ENCODE assay signal across 16 cellular contexts in genomic region chr7:55087521-55087961, GRCh38.
DNase-seq lines count a peak whose midpoint lies in the region; ATAC-seq, FAIRE-seq and TF ChIP-seq lines count a peak whose summit lies in the region.
"Had no signal": no experiment of that assay in that cellular context is flagged by ENCODE, and none has a peak within 500 bp of the region (broad histone marks: within the 10 kb centered on the region; RNA-seq: fewer than 3 reads in every experiment).

No MANE protein-coding gene starts in this region.

- peaks cover 39 to 90% (median 61%) of the 10 kb centered on the region in 11 experiments for H3K27me3 ChIP-seq in BLaER1 treated with 17β-estradiol and CSF1 and Interleukin-3, amounts not matched to agents 10 nM and 100 nM
- no peaks in the 10 kb centered on the region for H3K27me3 ChIP-seq in esophagus muscularis mucosa
- no peaks in the 10 kb centered on the region for H3K27me3 ChIP-seq in CD4-positive, alpha-beta T cell (ENCODE audit: control insufficient read depth, insufficient read depth, low read length)
- H3K27me3 ChIP-seq: heart left ventricle, neutrophil, upper lobe of left lung had no signal

- H3K4me1 ChIP-seq in BLaER1 treated with 17β-estradiol and CSF1 and Interleukin-3, amounts not matched to agents 10 nM and 100 nM = peaks cover 34 to 41% (median 36%) of the 10 kb centered on the region in 10 experiments
- H3K4me1 ChIP-seq in esophagus muscularis mucosa = peaks cover 36 to 79% (median 74%) of the 10 kb centered on the region in 4 donors

- peak overlapping the region in 3 of 10 experiments; percentile 9 to 51 (median 31); a peak in 4 of 20 replicates for H3K4me3 ChIP-seq in BLaER1 treated with 17β-estradiol and CSF1 and Interleukin-3, amounts not matched to agents 10 nM and 100 nM
- no peak overlapping the region for H3K4me3 ChIP-seq in esophagus muscularis mucosa

- H4K20me1 ChIP-seq in BLaER1 treated with 17β-estradiol and CSF1 and Interleukin-3, amounts not matched to agents 10 nM and 100 nM = peaks cover 5 to 56% (median 19%) of the 10 kb centered on the region in 11 experiments; a peak in 17 of 22 replicates

- TF ChIP-seq EP300 in esophagus muscularis mucosa (IDR thresholded peaks at IDR 0.05) = no peak

- DNase-seq in RCC 7860 (ENCODE audit: low spot score) (peak; percentile 60), esophagus muscularis mucosa (ENCODE audit: extremely low spot score) (no peak), renal cortical epithelial cell (ENCODE audit: low read depth) (peak; percentile 80), KBM-7 (no peak), NCI-H446 treated with DMSO at 0.1 percent for 48 hours (lab: John Stamatoyannopoulos, UW) (no peak)
- DNase-seq in CD4-positive, alpha-beta T cell = no peak
- DNase-seq: activated T-cell treated with anti-CD3 and anti-CD28 coated beads, Interleukin-2, amount 50 U/mL, for 4 hours; anterior cingulate cortex; heart left ventricle; left colon; stimulated activated CD4-positive, alpha-beta T cell treated with anti-CD3 and anti-CD28 coated beads, Interleukin-12 subunit alpha, Interleukin-12 subunit beta, amount 100 ng/mL, for 4 hours; T-helper 17 cell; upper lobe of left lung had no signal

- no peaks in the 10 kb centered on the region for H3K36me3 Mint-ChIP-seq in CD4-positive, alpha-beta T cell (ENCODE audit: low read depth)

- no peak overlapping the region for H3K27ac Mint-ChIP-seq in CD4-positive, alpha-beta T cell

- intact Hi-C loops in esophagus muscularis mucosa (cut with DNase I) = loop anchor here (5.0 kb wide), 1 partner anchor 40 kb away; no protein-coding TSS in a partner anchor
- intact Hi-C loops in CD4-positive, alpha-beta T cell (cut with DNase I, micrococcal nuclease) = no loop called here

- peaks cover 10% of the 10 kb centered on the region for H3K4me1 Mint-ChIP-seq in CD4-positive, alpha-beta T cell (ENCODE audit: low read depth)

- CTCF ChIA-PET in CD4-positive, alpha-beta T cell (lab: Charles Lee) = no interaction called here

- ATAC-seq in CD4-positive, alpha-beta T cell (ENCODE audit: poor library complexity) = no peak
- no peak for ATAC-seq in HG02852 (IDR thresholded peaks at IDR 0.05; ENCODE audit: unreplicated experiment)
- ATAC-seq: activated T-cell treated with anti-CD3 and anti-CD28 coated beads, Interleukin-2, amount 50 U/mL, for 4 hours; left colon; T-helper 17 cell had no signal

- in situ Hi-C loops in KBM-7 (cut with MboI; ENCODE audit: low pct_unique_long_range_greater_than_20kb, low sequenced_read_pairs) = no loop called here

- peak overlapping the region in 4 of 11 experiments; percentile 41 to 66 (median 54); a peak in 7 of 22 replicates for H3K27ac ChIP-seq in BLaER1 treated with 17β-estradiol and CSF1 and Interleukin-3, amounts not matched to agents 10 nM and 100 nM
- peak overlapping the region; percentile 76 to 86 (median 81) for H3K27ac ChIP-seq in esophagus muscularis mucosa (replicated peaks in 1 of 4)
- H3K27ac ChIP-seq in CD4-positive, alpha-beta T cell (ENCODE audit: low read depth, low read length) = no peak overlapping the region
- H3K27ac ChIP-seq: neutrophil had no signal

- H3K36me3 ChIP-seq in BLaER1 treated with 17β-estradiol and CSF1 and Interleukin-3, amounts not matched to agents 10 nM and 100 nM = no peaks in the 10 kb centered on the region
- no peaks in the 10 kb centered on the region for H3K36me3 ChIP-seq in esophagus muscularis mucosa
- H3K36me3 ChIP-seq: heart left ventricle, neutrophil, upper lobe of left lung had no signal

- peak overlapping the region in 4 of 11 experiments; percentile 6 to 48 (median 27); a peak in 4 of 22 replicates for H3K9ac ChIP-seq in BLaER1 treated with 17β-estradiol and CSF1 and Interleukin-3, amounts not matched to agents 10 nM and 100 nM

- no peaks in the 10 kb centered on the region for H3K9me3 ChIP-seq in BLaER1 treated with 17β-estradiol and CSF1 and Interleukin-3, amounts not matched to agents 10 nM and 100 nM (replicated peaks in 1 of 11)
- H3K9me3 ChIP-seq in esophagus muscularis mucosa = no peaks in the 10 kb centered on the region
- H3K9me3 ChIP-seq in CD4-positive, alpha-beta T cell (ENCODE audit: control insufficient read depth, low read length) = no peaks in the 10 kb centered on the region
- H3K9me3 ChIP-seq: heart left ventricle, neutrophil, upper lobe of left lung had no signal

- WGBS in esophagus muscularis mucosa = 73% methylated on average over 5 of the region's 5 CpGs

- H3K4me2 ChIP-seq in BLaER1 treated with 17β-estradiol and CSF1 and Interleukin-3, amounts not matched to agents 10 nM and 100 nM = peak overlapping the region; percentile 74 to 91 (median 87)

- H3K27me3 Mint-ChIP-seq in CD4-positive, alpha-beta T cell = no peaks in the 10 kb centered on the region

- no peak for TF ChIP-seq POLR2A in esophagus muscularis mucosa (IDR thresholded peaks at IDR 0.05; ENCODE audit: low read depth)

- H3K4me3 Mint-ChIP-seq in CD4-positive, alpha-beta T cell = no peak overlapping the region
- H3K4me3 Mint-ChIP-seq: activated T-cell treated with anti-CD3 and anti-CD28 coated beads, Interleukin-2, amount 50 U/mL, for 4 hours; T-helper 17 cell had no signal

- no peaks in the 10 kb centered on the region for H3K9me3 Mint-ChIP-seq in CD4-positive, alpha-beta T cell
- H3K9me3 Mint-ChIP-seq: activated T-cell treated with anti-CD3 and anti-CD28 coated beads, Interleukin-2, amount 50 U/mL, for 4 hours had no signal

- FAIRE-seq in RCC 7860 (lab: Jason Lieb, UNC) = peak; percentile 83

- TF ChIP-seq CTCF in esophagus muscularis mucosa (IDR thresholded peaks at IDR 0.05) = no peak
- no peak for TF ChIP-seq CTCF in CD4-positive, alpha-beta T cell (IDR thresholded peaks at IDR 0.05)

- POLR2A ChIA-PET in CD4-positive, alpha-beta T cell (lab: Charles Lee) = no interaction called here

Comparison
In these comparisons a context has a peak if more than half of its experiments do, and no peak if none do; other contexts are left out.
1. DNase-seq: peak in RCC 7860 (single experiment) and renal cortical epithelial cell (single experiment); none in esophagus muscularis mucosa (single experiment), KBM-7 (single experiment), CD4-positive, alpha-beta T cell (0 of 10) and NCI-H446 treated with DMSO at 0.1 percent for 48 hours (single experiment).